14 cellular contexts compared by ENCODE assay signal in the genomic region with DNA sequence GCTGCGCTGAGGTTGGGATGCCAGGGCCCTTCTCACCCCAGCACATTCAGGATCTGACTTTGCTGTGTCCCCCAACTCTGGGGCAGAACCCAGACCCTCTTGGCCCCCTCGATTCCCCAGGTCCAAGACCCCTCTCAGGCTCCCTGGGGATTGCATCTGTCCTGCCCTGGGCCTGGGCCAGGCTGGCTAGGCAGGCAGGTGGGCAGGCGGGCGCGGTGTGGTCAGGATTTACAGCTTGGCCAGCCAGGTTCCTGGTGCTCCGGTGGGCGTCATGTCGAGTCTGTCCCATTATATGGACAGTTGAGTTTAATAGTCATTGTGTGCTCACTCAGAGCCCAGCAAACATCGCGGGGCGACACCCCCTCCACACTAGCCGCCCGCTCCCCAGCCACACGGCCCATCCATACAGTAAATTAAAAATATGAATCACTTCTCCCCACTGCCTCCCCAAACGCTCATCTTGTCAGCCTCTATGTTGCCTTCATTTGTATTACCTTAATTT.
"Had no signal": no experiment of that assay in that cellular context is flagged by ENCODE, and none has a peak within 500 bp of the region (broad histone marks: within the 10 kb centered on the region; RNA-seq: fewer than 3 reads in every experiment).

No MANE protein-coding gene starts in this region.

- H3K27ac Mint-ChIP-seq: activated B cell treated with CpG ODN at 0.5 μM for 24 hours; activated CD4-positive, alpha-beta T cell treated with anti-CD3 and anti-CD28 coated beads, Interleukin-2, amount 10 ng/mL, durations not matched to agents 24 days and 14 days; activated T-cell treated with anti-CD3 and anti-CD28 coated beads, Interleukin-2, amount 50 U/mL, for 24 hours had no signal

- H3K4me1 ChIP-seq: foreskin keratinocyte, parathyroid adenoma had no signal

- H3K27ac ChIP-seq: ascending aorta, foreskin keratinocyte, left ventricle myocardium inferior, parathyroid adenoma, tibial nerve had no signal

- H3K4me3 ChIP-seq: ascending aorta, left ventricle myocardium inferior, tibial nerve had no signal

- H3K9me3 ChIP-seq: ascending aorta, left ventricle myocardium inferior, tibial nerve had no signal

- ATAC-seq: foreskin keratinocyte, SK-N-SH treated with all-trans-retinoic acid at 6 μM for 48 hours had no signal

- DNase-seq: activated B cell treated with CpG ODN at 0.5 μM for 24 hours; activated CD4-positive, alpha-beta T cell treated with anti-CD3 and anti-CD28 coated beads, Interleukin-2, amount 10 ng/mL, durations not matched to agents 24 days and 14 days; activated gamma-delta T cell treated with Interleukin-2 at 50 U/mL for 16 hours; activated T-cell treated with anti-CD3 and anti-CD28 coated beads, Interleukin-2, amount 50 U/mL, for 24 hours; foreskin keratinocyte; left ventricle myocardium inferior; mesenchymal stem cell; nephron progenitor cell; retina; small intestine had no signal

- H3K4me3 Mint-ChIP-seq: activated B cell treated with CpG ODN at 0.5 μM for 24 hours; activated CD4-positive, alpha-beta T cell treated with anti-CD3 and anti-CD28 coated beads, Interleukin-2, amount 10 ng/mL, durations not matched to agents 24 days and 14 days; activated T-cell treated with anti-CD3 and anti-CD28 coated beads, Interleukin-2, amount 50 U/mL, for 24 hours; nephron progenitor cell had no signal

- H3K9me3 Mint-ChIP-seq: activated B cell treated with CpG ODN at 0.5 μM for 24 hours; activated CD4-positive, alpha-beta T cell treated with anti-CD3 and anti-CD28 coated beads, Interleukin-2, amount 10 ng/mL, durations not matched to agents 24 days and 14 days; activated T-cell treated with anti-CD3 and anti-CD28 coated beads, Interleukin-2, amount 50 U/mL, for 24 hours; nephron progenitor cell had no signal

- H3K36me3 ChIP-seq: ascending aorta, left ventricle myocardium inferior, tibial nerve had no signal
